Comparison of ENCODE assay signal across 14 cellular contexts in genomic region chr7:48390381-48391327, GRCh38.
DNase-seq lines count a peak whose midpoint lies in the region; TF ChIP-seq lines count a peak whose summit lies in the region.
"Had no signal": no experiment of that assay in that cellular context is flagged by ENCODE, and none has a peak within 500 bp of the region (broad histone marks: within the 10 kb centered on the region; RNA-seq: fewer than 3 reads in every experiment).

No MANE protein-coding gene starts in this region.

- no peaks in the 10 kb centered on the region for H3K27me3 ChIP-seq in effector memory CD4-positive, alpha-beta T cell (replicated peaks; ENCODE audit: control insufficient read depth, insufficient read depth, low read length, poor library complexity, severe bottlenecking)
- H3K27me3 ChIP-seq in uterus, result no peaks in the 10 kb centered on the region

- no peaks in the 10 kb centered on the region for H3K9me3 ChIP-seq in effector memory CD4-positive, alpha-beta T cell (ENCODE audit: control insufficient read depth, low read length)
- H3K9me3 ChIP-seq in uterus, result no peaks in the 10 kb centered on the region
- H3K9me3 ChIP-seq: psoas muscle had no signal

- H3K4me3 ChIP-seq in effector memory CD4-positive, alpha-beta T cell (ENCODE audit: insufficient read depth, low read depth, low read length, poor library complexity, severe bottlenecking), result no peak overlapping the region
- no peak overlapping the region for H3K4me3 ChIP-seq in uterus
- H3K4me3 ChIP-seq: psoas muscle had no signal

- H3K4me1 ChIP-seq in effector memory CD4-positive, alpha-beta T cell (ENCODE audit: control insufficient read depth, insufficient read depth, low read length, poor library complexity, severe bottlenecking), result no peaks in the 10 kb centered on the region
- no peaks in the 10 kb centered on the region for H3K4me1 ChIP-seq in uterus
- H3K4me1 ChIP-seq: psoas muscle had no signal

- no peak for TF ChIP-seq POLR2A in uterus (IDR thresholded peaks at IDR 0.05)

- no peak for TF ChIP-seq CTCF in uterus (IDR thresholded peaks at IDR 0.05)

- no peaks in the 10 kb centered on the region for H3K36me3 ChIP-seq in effector memory CD4-positive, alpha-beta T cell (ENCODE audit: control insufficient read depth, insufficient read depth, low read length)
- H3K36me3 ChIP-seq in uterus, result no peaks in the 10 kb centered on the region

- in situ Hi-C loops in SK-MEL-5 (cut with HindIII; ENCODE audit: low pct_unique_long_range_greater_than_20kb, low sequenced_read_pairs), result no loop called here

- intact Hi-C loops in uterus (cut with DNase I; ENCODE audit: low total_unique reads), result no loop called here

- DNase-seq in GDM1 (lab: John Stamatoyannopoulos, UW), result peak; percentile 71
- peak; percentile 13 for DNase-seq in HT1080 (ENCODE audit: low read depth)
- DNase-seq in SK-MEL-5 (ENCODE audit: low read depth, low spot score), result peak; percentile 19
- peak; percentile 39 for DNase-seq in medulla oblongata (ENCODE audit: extremely low spot score)
- DNase-seq in NCI-H226, result no peak
- no peak for DNase-seq in central memory CD4-positive, alpha-beta T cell
- no peak for DNase-seq in effector memory CD4-positive, alpha-beta T cell
- DNase-seq in uterus, result no peak
- DNase-seq: activated T-cell treated with anti-CD3 and anti-CD28 coated beads, Interleukin-2, amount 50 U/mL, for 1 hour; anterior cingulate cortex; C1 segment of cervical spinal cord; psoas muscle; stimulated activated CD4-positive, alpha-beta T cell treated with anti-CD3 and anti-CD28 coated beads, Interleukin-4, amount 100 ng/mL, for 1 hour; stimulated activated naive CD8-positive, alpha-beta T cell treated with anti-CD3 and anti-CD28 coated beads, Interleukin-15, Interleukin-2, amounts not matched to agents 100 U/mL and 50 U/mL, for 24 hours had no signal

- no peak overlapping the region for H3K27ac ChIP-seq in effector memory CD4-positive, alpha-beta T cell (ENCODE audit: insufficient read depth, low read length, poor library complexity, severe bottlenecking)
- H3K27ac ChIP-seq in uterus, result no peak overlapping the region
- H3K27ac ChIP-seq: psoas muscle had no signal

Comparison
In these comparisons a context has a peak if more than half of its experiments do, and no peak if none do; other contexts are left out.
1. DNase-seq: peak in GDM1 (single experiment), HT1080 (single experiment), SK-MEL-5 (single experiment) and medulla oblongata (single experiment); none in NCI-H226 (single experiment), central memory CD4-positive, alpha-beta T cell (single experiment), effector memory CD4-positive, alpha-beta T cell (0 of 3) and uterus (0 of 2).